ENCODE assay signal across 15 cellular contexts in genomic region chr5:148511832-148512347, GRCh38.
DNase-seq lines count a peak whose midpoint lies in the region; ATAC-seq and TF ChIP-seq lines count a peak whose summit lies in the region.
"Had no signal": no experiment of that assay in that cellular context is flagged by ENCODE, and none has a peak within 500 bp of the region (broad histone marks: within the 10 kb centered on the region; RNA-seq: fewer than 3 reads in every experiment).

No MANE protein-coding gene starts in this region.

- no peaks in the 10 kb centered on the region for H3K36me3 Mint-ChIP-seq in CD8-positive, alpha-beta memory T cell

- CTCF ChIA-PET in OCI-LY7 (lab: Charles Lee; ENCODE audit: unreplicated experiment), result no interaction called here
- CTCF ChIA-PET in CD8-positive, alpha-beta memory T cell (lab: Charles Lee), result no interaction called here

- no peaks in the 10 kb centered on the region for H3K27me3 ChIP-seq in left ventricle myocardium inferior (ENCODE audit: low read depth)
- H3K27me3 ChIP-seq in osteoblast (ENCODE audit: insufficient read depth, low read length), result no peaks in the 10 kb centered on the region
- H3K27me3 ChIP-seq in CD8-positive, alpha-beta memory T cell (ENCODE audit: insufficient read depth, low read length, poor library complexity, severe bottlenecking), result no peaks in the 10 kb centered on the region
- H3K27me3 ChIP-seq: transverse colon had no signal

- no peaks in the 10 kb centered on the region for H3K9me2 ChIP-seq in OCI-LY7 (ENCODE audit: insufficient read depth, low read length)

- no peak for TF ChIP-seq CTCF in left ventricle myocardium inferior (IDR thresholded peaks at IDR 0.05; ENCODE audit: borderline replicate concordance)
- no peak for TF ChIP-seq CTCF in osteoblast (IDR thresholded peaks at IDR 0.05; ENCODE audit: extremely low read depth, low read depth, low read length)
- TF ChIP-seq CTCF in OCI-LY7 (conservative IDR thresholded peaks at IDR 0.05; ENCODE audit: low read length), result no peak

- peaks cover 10% of the 10 kb centered on the region for H3K9me3 ChIP-seq in left ventricle myocardium inferior (replicated peaks)
- H3K9me3 ChIP-seq in osteoblast (ENCODE audit: low read depth, low read length), result no peaks in the 10 kb centered on the region
- H3K9me3 ChIP-seq in OCI-LY7 (ENCODE audit: low read length), result no peaks in the 10 kb centered on the region
- no peaks in the 10 kb centered on the region for H3K9me3 ChIP-seq in CD8-positive, alpha-beta memory T cell (ENCODE audit: low read length)

- POLR2A ChIA-PET in OCI-LY7 (lab: Charles Lee), result interaction anchor here (0.6 to 0.8 kb wide), 2 partner anchors 39 to 327 kb away, joined by 3 read pairs; no protein-coding TSS in a partner anchor
- POLR2A ChIA-PET in CD8-positive, alpha-beta memory T cell (lab: Charles Lee), result no interaction called here

- H2AFZ ChIP-seq in osteoblast (ENCODE audit: low read length) (no peak overlapping the region), OCI-LY7 (ENCODE audit: low read length) (no peak overlapping the region)

- no peak overlapping the region for H3K27ac Mint-ChIP-seq in CD8-positive, alpha-beta memory T cell
- H3K27ac Mint-ChIP-seq: activated CD4-positive, alpha-beta T cell treated with anti-CD3 and anti-CD28 coated beads for 36 hours had no signal

- no peaks in the 10 kb centered on the region for H3K4me1 Mint-ChIP-seq in CD8-positive, alpha-beta memory T cell
- H3K4me1 Mint-ChIP-seq: activated CD4-positive, alpha-beta T cell treated with anti-CD3 and anti-CD28 coated beads for 36 hours had no signal

- no peaks in the 10 kb centered on the region for H3K36me3 ChIP-seq in left ventricle myocardium inferior
- no peaks in the 10 kb centered on the region for H3K36me3 ChIP-seq in osteoblast (ENCODE audit: insufficient read depth, low read length)
- H3K36me3 ChIP-seq in OCI-LY7 (ENCODE audit: insufficient read depth, low read length), result no peaks in the 10 kb centered on the region
- H3K36me3 ChIP-seq in CD8-positive, alpha-beta memory T cell (ENCODE audit: insufficient read depth, low read length), result no peaks in the 10 kb centered on the region
- H3K36me3 ChIP-seq: transverse colon had no signal

- no peak overlapping the region for H3K4me2 ChIP-seq in osteoblast (ENCODE audit: insufficient read depth, low read length)
- no peak overlapping the region for H3K4me2 ChIP-seq in OCI-LY7 (ENCODE audit: low read length)

- no peak overlapping the region for H3K4me3 ChIP-seq in left ventricle myocardium inferior
- H3K4me3 ChIP-seq in osteoblast (ENCODE audit: insufficient read depth, low read length), result no peak overlapping the region
- no peak overlapping the region for H3K4me3 ChIP-seq in OCI-LY7 (ENCODE audit: low read depth, low read length, poor library complexity, severe bottlenecking)
- H3K4me3 ChIP-seq in CD8-positive, alpha-beta memory T cell (ENCODE audit: low read length), result no peak overlapping the region
- H3K4me3 ChIP-seq: transverse colon had no signal

- H3K27me3 Mint-ChIP-seq in CD8-positive, alpha-beta memory T cell, result peaks cover 0 to 4% of the 10 kb centered on the region in 2 donors
- H3K27me3 Mint-ChIP-seq: activated CD4-positive, alpha-beta T cell treated with anti-CD3 and anti-CD28 coated beads for 36 hours had no signal

- H4K20me1 ChIP-seq in osteoblast (ENCODE audit: insufficient read depth, low read length) (no peaks in the 10 kb centered on the region), OCI-LY7 (ENCODE audit: insufficient read depth, low read length) (no peaks in the 10 kb centered on the region)

- H3K4me1 ChIP-seq in left ventricle myocardium inferior (peaks cover 6% of the 10 kb centered on the region), osteoblast (ENCODE audit: insufficient read depth, low read length) (no peaks in the 10 kb centered on the region), OCI-LY7 (ENCODE audit: insufficient read depth, low read length, poor library complexity, severe bottlenecking) (no peaks in the 10 kb centered on the region)
- no peaks in the 10 kb centered on the region for H3K4me1 ChIP-seq in CD8-positive, alpha-beta memory T cell (ENCODE audit: insufficient read depth, low read length)
- H3K4me1 ChIP-seq: Caco-2, transverse colon had no signal

- H3K79me2 ChIP-seq in osteoblast (ENCODE audit: insufficient read depth, low read length) (no peaks in the 10 kb centered on the region), OCI-LY7 (ENCODE audit: insufficient read depth, low read depth, low read length) (no peaks in the 10 kb centered on the region)

- H3K27ac ChIP-seq in left ventricle myocardium inferior (replicated peaks) (no peak overlapping the region), osteoblast (ENCODE audit: low read depth, low read length) (no peak overlapping the region), OCI-LY7 (ENCODE audit: low read depth, low read length, poor library complexity, severe bottlenecking) (no peak overlapping the region)
- no peak overlapping the region for H3K27ac ChIP-seq in CD8-positive, alpha-beta memory T cell (ENCODE audit: low read depth, low read length)
- H3K27ac ChIP-seq: 22Rv1, transverse colon had no signal

- DNase-seq in Right ventricle myocardium superior, result no peak
- no peak for DNase-seq in left ventricle myocardium inferior
- DNase-seq in osteoblast (ENCODE audit: insufficient read length, low spot score, missing footprints), result peak; percentile 1
- no peak for DNase-seq in OCI-LY7 (ENCODE audit: low spot score)
- no peak for DNase-seq in H4 (ENCODE audit: low spot score)
- DNase-seq in CD8-positive, alpha-beta memory T cell, result no peak
- DNase-seq: activated CD4-positive, alpha-beta T cell treated with anti-CD3 and anti-CD28 coated beads for 36 hours; activated gamma-delta T cell treated with Interleukin-2 at 50 U/mL for 16 hours; Caco-2; NCI-H1694; transverse colon had no signal

- no TSS peak for BruUV-seq in OCI-LY7 (replicated peaks; lab: Mats Ljungman, UMichigan)

- intact Hi-C loops in Right ventricle myocardium superior (cut with DNase I), result no loop called here
- intact Hi-C loops in left ventricle myocardium inferior (cut with micrococcal nuclease), result no loop called here
- intact Hi-C loops in OCI-LY7 (cut with micrococcal nuclease; ENCODE audit: unreplicated experiment), result no loop called here

- ATAC-seq in Right ventricle myocardium superior (ENCODE audit: poor library complexity) (peak; percentile 62), GM21737 (IDR thresholded peaks at IDR 0.05; ENCODE audit: unreplicated experiment) (peak; percentile 94), HG03103 (IDR thresholded peaks at IDR 0.05; ENCODE audit: low read depth, unreplicated experiment) (peak; percentile 90)
- ATAC-seq: activated CD4-positive, alpha-beta T cell treated with anti-CD3 and anti-CD28 coated beads for 36 hours; HCT116 had no signal

- no peak overlapping the region for H3K4me3 Mint-ChIP-seq in CD8-positive, alpha-beta memory T cell
- H3K4me3 Mint-ChIP-seq: activated CD4-positive, alpha-beta T cell treated with anti-CD3 and anti-CD28 coated beads for 36 hours had no signal

- H3K9me3 Mint-ChIP-seq in CD8-positive, alpha-beta memory T cell, result peaks cover 0 to 8% (median 0%) of the 10 kb centered on the region in 5 donors
